Comparison of ENCODE assay signal across 21 cellular contexts in genomic region chr2:181585732-181586131, GRCh38.
DNase-seq lines count a peak whose midpoint lies in the region; ATAC-seq, FAIRE-seq and TF ChIP-seq lines count a peak whose summit lies in the region.
"Had no signal": no experiment of that assay in that cellular context is flagged by ENCODE, and none has a peak within 500 bp of the region (broad histone marks: within the 10 kb centered on the region; RNA-seq: fewer than 3 reads in every experiment).

No MANE protein-coding gene starts in this region.

- no peak overlapping the region for H3K4me2 ChIP-seq in H1 (ENCODE audit: insufficient read depth in 1 of 2, low read depth in 2 of 2, low read length in 2 of 2)

- H2BK120ac ChIP-seq in H1 (replicated peaks; ENCODE audit: low read depth, low read length): no peak overlapping the region

- no peak overlapping the region for H2BK20ac ChIP-seq in H1 (ENCODE audit: low read length)

- no peak overlapping the region for H4K5ac ChIP-seq in H1 (ENCODE audit: insufficient read length, low read depth, low read length)

- no peak overlapping the region for H3K23ac ChIP-seq in H1 (ENCODE audit: insufficient read length)

- H4K8ac ChIP-seq in H1 (ENCODE audit: extremely low read depth, insufficient read depth, low read length): no peak overlapping the region

- TF ChIP-seq POLR2A in H1 (IDR thresholded peaks at IDR 0.05; ENCODE audit: control extremely low read depth in 1 of 2, low read depth in 2 of 2, low read length in 2 of 2) (no peak), thyroid gland (IDR thresholded peaks at IDR 0.05) (no peak)

- no peak overlapping the region for H3K14ac ChIP-seq in H1 (ENCODE audit: insufficient read length)

- ATAC-seq in HG02571 (IDR thresholded peaks at IDR 0.05; ENCODE audit: unreplicated experiment): peak; percentile 24

- FAIRE-seq in H1 (lab: Jason Lieb, UNC): peak; percentile 45
- FAIRE-seq: G401.6, GM12891 had no signal

- no peak overlapping the region for H2AK5ac ChIP-seq in H1 (ENCODE audit: low read depth, low read length)

- no peak overlapping the region for H3K9ac ChIP-seq in H1 (replicated peaks in 1 of 4; ENCODE audit: extremely low read depth in 1 of 4, low read depth in 3 of 4, low read length in 3 of 4)

- no peak overlapping the region for H2BK5ac ChIP-seq in H1 (ENCODE audit: low read depth, low read length)

- H3K79me2 ChIP-seq in H1 (ENCODE audit: control insufficient read depth in 1 of 2, insufficient read depth in 2 of 2, low read length in 2 of 2): no peaks in the 10 kb centered on the region

- in situ Hi-C loops in Caki2 (cut with HindIII; ENCODE audit: low pct_unique_long_range_greater_than_20kb, low sequenced_read_pairs): no loop called here

- TF ChIP-seq CTCF in H1 (IDR thresholded peaks at IDR 0.05; ENCODE audit: control extremely low read depth in 1 of 3, insufficient read depth in 1 of 3, low read depth in 1 of 3, low read length in 3 of 3) (no peak), thyroid gland (IDR thresholded peaks at IDR 0.05) (no peak)

- no peak for TF ChIP-seq EP300 in H1 (IDR thresholded peaks at IDR 0.05; ENCODE audit: borderline replicate concordance in 1 of 2, low read depth in 2 of 2, low read length in 2 of 2)

- H3K4me3 ChIP-seq in H1 (ENCODE audit: extremely low read depth in 1 of 4, insufficient read depth in 2 of 4, low read depth in 3 of 4, low read length in 4 of 4): no peak overlapping the region
- no peak overlapping the region for H3K4me3 ChIP-seq in thyroid gland (replicated peaks in 1 of 3)
- H3K4me3 ChIP-seq: vagina had no signal

- POLR2A ChIA-PET in H1 (lab: Charles Lee; ENCODE audit: partially characterized antibody): no interaction called here

- H3K4ac ChIP-seq in H1 (replicated peaks; ENCODE audit: insufficient read length, low read depth, low read length): no peak overlapping the region

- no peaks in the 10 kb centered on the region for H3K79me1 ChIP-seq in H1 (ENCODE audit: low read depth, low read length)

- H3K4me1 ChIP-seq in H1 (replicated peaks in 1 of 4; ENCODE audit: control insufficient read depth in 3 of 4, insufficient read depth in 4 of 4, low read length in 3 of 4): peaks cover 0 to 7% (median 0%) of the 10 kb centered on the region in 4 experiments; a peak in 2 of 7 replicates
- H3K4me1 ChIP-seq in thyroid gland: no peaks in the 10 kb centered on the region
- H3K4me1 ChIP-seq: vagina had no signal

- no peaks in the 10 kb centered on the region for H3K23me2 ChIP-seq in H1 (ENCODE audit: low read depth, low read length)

- H2AFZ ChIP-seq in H1 (ENCODE audit: low read length): 0 out of 2 replicates have a peak overlapping the region, but pooled peaks have one; percentile 67

- H2BK12ac ChIP-seq in H1 (ENCODE audit: low read depth, low read length): no peak overlapping the region

- H4K20me1 ChIP-seq in H1 (replicated peaks in 1 of 2; ENCODE audit: control insufficient read depth in 1 of 2, insufficient read depth in 2 of 2, low read length in 2 of 2): no peaks in the 10 kb centered on the region

- H3K9me3 ChIP-seq in H1 (ENCODE audit: insufficient read depth in 2 of 2, low read depth in 1 of 2, low read length in 1 of 2) (no peaks in the 10 kb centered on the region), thyroid gland (no peaks in the 10 kb centered on the region)
- H3K9me3 ChIP-seq: vagina had no signal

- no peak for TF ChIP-seq RAD21 in H1 (IDR thresholded peaks at IDR 0.05 in 1 of 2, conservative IDR thresholded peaks at IDR 0.05 in 1 of 2; ENCODE audit: low read depth in 2 of 2, low read length in 2 of 2)

- CTCF ChIA-PET in H1 (lab: Charles Lee; ENCODE audit: partially characterized antibody): interaction anchor here (1.1 to 6.1 kb wide), 4 partner anchors 12 to 130 kb away, joined by 3 to 34 read pairs (median 14); no protein-coding TSS in a partner anchor

- H4K91ac ChIP-seq in H1 (replicated peaks; ENCODE audit: insufficient read length, low read length): no peak overlapping the region

- no peak overlapping the region for H3K56ac ChIP-seq in H1 (replicated peaks; ENCODE audit: insufficient read length, low read depth, low read length)

- intact Hi-C loops in thyroid gland (cut with DNase I): no loop called here

- DNase-seq in Caki2 (ENCODE audit: low read depth): peak; percentile 32
- DNase-seq in NCI-H2171 treated with DMSO at 0.1 percent for 48 hours (lab: John Stamatoyannopoulos, UW): peak; percentile 83
- no peak for DNase-seq in H1 (ENCODE audit: low read depth in 1 of 2, low spot score in 2 of 2)
- no peak for DNase-seq in thyroid gland
- DNase-seq in GM19238 (ENCODE audit: insufficient read length, low spot score): no peak
- no peak for DNase-seq in EL
- DNase-seq in activated CD8-positive, alpha-beta memory T cell treated with anti-CD3 and anti-CD28 coated beads, Interleukin-2, amount 50 U/mL, for 4 hours: no peak
- DNase-seq: activated CD4-positive, alpha-beta T cell treated with anti-CD3 and anti-CD28 coated beads, Interleukin-2, amount 50 U/mL, for 1 hour; activated naive CD4-positive, alpha-beta T cell treated with anti-CD3 and anti-CD28 coated beads, Interleukin-2, amount 50 U/mL, for 16 hours; activated T-cell treated with anti-CD3 and anti-CD28 coated beads for 4 hours; CD4-positive, alpha-beta memory T cell; endodermal cell; islet precursor cell; NCI-H2081; posterior cingulate gyrus; small intestine; stimulated activated CD4-positive, alpha-beta T cell treated with anti-CD3 and anti-CD28 coated beads, Interleukin-4, amount 100 ng/mL, for 24 hours had no signal

- WGBS in H1 (ENCODE audit: extremely low coverage in 1 of 2, insufficient coverage in 1 of 2, insufficient read length in 1 of 2, insufficient replicate concordance in 2 of 2, low coverage in 1 of 2, low lambda C conversion rate in 2 of 2, missing lambda C conversion rate in 1 of 2), 2 experiments: 89% methylated on average over 3 of the region's 3 CpGs; no CpG with 5 or more reads in 1 of the 2 experiments
- 63 to 64% methylated on average over 3 of the region's 3 CpGs for WGBS in thyroid gland, 2 donors

- no peak overlapping the region for H3K18ac ChIP-seq in H1 (ENCODE audit: extremely low read depth, low read length)

- no peaks in the 10 kb centered on the region for H3K27me3 ChIP-seq in H1 (replicated peaks in 1 of 4; ENCODE audit: control insufficient read depth in 3 of 4, extremely low read depth in 1 of 4, insufficient read depth in 3 of 4, low read length in 3 of 4)
- no peaks in the 10 kb centered on the region for H3K27me3 ChIP-seq in thyroid gland
- H3K27me3 ChIP-seq: vagina had no signal

- H2BK15ac ChIP-seq in H1 (ENCODE audit: low read length): no peak overlapping the region

- H3K36me3 ChIP-seq in H1 (ENCODE audit: control insufficient read depth in 2 of 4, insufficient read depth in 4 of 4, low read length in 3 of 4) (no peaks in the 10 kb centered on the region), thyroid gland (no peaks in the 10 kb centered on the region)
- H3K36me3 ChIP-seq: vagina had no signal

- H3K27ac ChIP-seq in H1 (ENCODE audit: low read depth, low read length) (no peak overlapping the region), thyroid gland (no peak overlapping the region)
- H3K27ac ChIP-seq: vagina had no signal

TF ChIP-seq in H1, 55 proteins besides CTCF, POLR2A, EP300 and RAD21:
- TF ChIP-seq RBBP5 (IDR thresholded peaks at IDR 0.05; ENCODE audit: borderline replicate concordance, low read depth, low read length) (no peak), SIX5 (IDR thresholded peaks at IDR 0.05; ENCODE audit: low read depth, low read length) (no peak), NANOG (IDR thresholded peaks at IDR 0.05; ENCODE audit: insufficient read depth, low read depth, low read length, poor library complexity, severe bottlenecking) (no peak), E2F6 (IDR thresholded peaks at IDR 0.05) (no peak), PHF8 (conservative IDR thresholded peaks at IDR 0.05; ENCODE audit: low read depth, low read length) (no peak), USF2 (IDR thresholded peaks at IDR 0.05; ENCODE audit: low read length) (no peak), CEBPB (IDR thresholded peaks at IDR 0.05; ENCODE audit: low read depth, low read length) (no peak), EGR1 (IDR thresholded peaks at IDR 0.05; ENCODE audit: borderline replicate concordance, low read depth, low read length) (no peak), BRCA1 (IDR thresholded peaks at IDR 0.05; ENCODE audit: low read depth, low read length) (no peak), TEAD4 (IDR thresholded peaks at IDR 0.05; ENCODE audit: low read depth, low read length) (no peak), BACH1 (IDR thresholded peaks at IDR 0.05; ENCODE audit: low read length) (no peak), CBX8 (IDR thresholded peaks at IDR 0.05; ENCODE audit: borderline replicate concordance, low read depth, low read length) (no peak)

Comparison
In these comparisons a context has a peak if more than half of its experiments do, and no peak if none do; other contexts are left out.
1. DNase-seq: peak in Caki2 (single experiment) and NCI-H2171 treated with DMSO at 0.1 percent for 48 hours (single experiment); none in H1 (0 of 2), thyroid gland (0 of 2), GM19238 (single experiment), EL (single experiment) and activated CD8-positive, alpha-beta memory T cell treated with anti-CD3 and anti-CD28 coated beads, Interleukin-2, amount 50 U/mL, for 4 hours (single experiment).